ENCODE assay signal across 8 cellular contexts in genomic region chr1:1745651-1746565, GRCh38. TPM values are rescaled to one million over a fixed set of nuclear protein-coding genes. Genes with fewer than 3 reads are reported as not detected.
DNase-seq lines count a peak whose midpoint lies in the region; ATAC-seq and TF ChIP-seq lines count a peak whose summit lies in the region.
"Not testable (repeated sequence)": the region's sequence is repeated elsewhere in the genome, so short reads cannot be mapped to it uniquely, and the experiment has no call there.

No MANE protein-coding gene starts in this region.

- 0% methylated on average over 8 to 21 of the region's 101 CpGs for WGBS in ectodermal cell, 2 experiments

- intact Hi-C loops in lower lobe of right lung (cut with DNase I): not testable (repeated sequence)

- not testable (repeated sequence) for H3K4me1 ChIP-seq in BE2C; ectodermal cell (ENCODE audit: control insufficient read depth, insufficient read depth, low read length); lower lobe of right lung

- H3K27ac ChIP-seq in ectodermal cell (ENCODE audit: insufficient read depth, low read depth, low read length, poor library complexity, severe bottlenecking) (peak overlapping the region; percentile 95), lower lobe of right lung (peak overlapping the region; percentile 90)

- DNase-seq in BE2C: peak; percentile 52
- DNase-seq in NOMO-1 (lab: John Stamatoyannopoulos, UW; ENCODE audit: unreplicated experiment in 2 of 2): peak; percentile 55 to 59
- peak; percentile 27 for DNase-seq in activated CD8-positive, alpha-beta memory T cell treated with anti-CD3 and anti-CD28 coated beads, Interleukin-2, amount 50 U/mL, for 1 hour (ENCODE audit: extremely low read depth)
- peak; percentile 95 for DNase-seq in lower lobe of right lung
- peak; percentile 89 for DNase-seq in stimulated activated CD4-positive, alpha-beta T cell treated with anti-CD3 and anti-CD28 coated beads, Interleukin-4, amount 100 ng/mL, for 1 hour

- H3K9me3 ChIP-seq in BE2C; ectodermal cell (ENCODE audit: control insufficient read depth, low read length); lower lobe of right lung: not testable (repeated sequence)

- not testable (repeated sequence) for H3K36me3 ChIP-seq in BE2C; ectodermal cell (ENCODE audit: control insufficient read depth, insufficient read depth, low read length); lower lobe of right lung

- ATAC-seq in GM19452 (IDR thresholded peaks at IDR 0.05; ENCODE audit: unreplicated experiment) (peak; percentile 66), HG03457 (IDR thresholded peaks at IDR 0.05; ENCODE audit: unreplicated experiment) (peak; percentile 47), lower lobe of right lung (peak; percentile 96 to 98)

- not testable (repeated sequence) for TF ChIP-seq CTCF in BE2C (IDR thresholded peaks at IDR 0.05; ENCODE audit: low read depth, low read length); lower lobe of right lung (IDR thresholded peaks at IDR 0.05)

- H3K27me3 ChIP-seq in BE2C; ectodermal cell (ENCODE audit: control insufficient read depth, insufficient read depth, low read length, poor library complexity, severe bottlenecking); lower lobe of right lung (ENCODE audit: low read depth): not testable (repeated sequence)

- not testable (repeated sequence) for H3K4me3 ChIP-seq in BE2C (ENCODE audit: low read depth, low read length)
- H3K4me3 ChIP-seq in ectodermal cell (ENCODE audit: insufficient read depth, low read depth, low read length) (peak overlapping the region; percentile 22), lower lobe of right lung (peak overlapping the region; percentile 56)

RNA-seq across cellular contexts. Expression of gene CDK11A, which starts 21.8 kb away (rescaled TPM):
- polyA plus RNA-seq in BE2C (2012; ENCODE audit: insufficient read depth, insufficient read length, low read depth): 221 TPM
- polyA plus RNA-seq in ectodermal cell (2013, experiment 1 of 4): 46.6 TPM
- 40.4 TPM for polyA plus RNA-seq in ectodermal cell (2013, experiment 2 of 4)
- polyA plus RNA-seq in ectodermal cell (2013, experiment 3 of 4): 37.0 TPM
- 48.1 TPM for polyA plus RNA-seq in ectodermal cell (2013, experiment 4 of 4)
- 56.1 TPM for total RNA-seq in lower lobe of right lung

RNA-seq across cellular contexts. Expression of gene NADK, which starts 32.4 kb away (rescaled TPM):
- polyA plus RNA-seq in BE2C (2012; ENCODE audit: insufficient read depth, insufficient read length, low read depth): 166 TPM
- polyA plus RNA-seq in ectodermal cell (2013, experiment 1 of 4): 72.3 TPM
- 55.4 TPM for polyA plus RNA-seq in ectodermal cell (2013, experiment 2 of 4)
- 47.2 TPM for polyA plus RNA-seq in ectodermal cell (2013, experiment 3 of 4)
- polyA plus RNA-seq in ectodermal cell (2013, experiment 4 of 4): 51.7 TPM
- 133 TPM for total RNA-seq in lower lobe of right lung

RNA-seq across cellular contexts. Expression of gene SLC35E2B, which starts 53.3 kb away (rescaled TPM):
- 34.4 TPM for polyA plus RNA-seq in BE2C (2012; ENCODE audit: insufficient read depth, insufficient read length, low read depth)
- 79.2 TPM for polyA plus RNA-seq in ectodermal cell (2013, experiment 1 of 4)
- 83.1 TPM for polyA plus RNA-seq in ectodermal cell (2013, experiment 2 of 4)
- polyA plus RNA-seq in ectodermal cell (2013, experiment 3 of 4): 65.7 TPM
- 73.6 TPM for polyA plus RNA-seq in ectodermal cell (2013, experiment 4 of 4)
- total RNA-seq in lower lobe of right lung: 52.7 TPM

Comparison
In these comparisons a context has a peak if more than half of its experiments do, and no peak if none do; other contexts are left out.
1. DNase-seq: peak in every context shown above with its lines; median percentile 95 in lower lobe of right lung; 89 in stimulated activated CD4-positive, alpha-beta T cell treated with anti-CD3 and anti-CD28 coated beads, Interleukin-4, amount 100 ng/mL, for 1 hour; 57 in NOMO-1; 52 in BE2C; 27 in activated CD8-positive, alpha-beta memory T cell treated with anti-CD3 and anti-CD28 coated beads, Interleukin-2, amount 50 U/mL, for 1 hour.
2. ATAC-seq: peak in every context shown above with its lines; median percentile 97 in lower lobe of right lung; 66 in GM19452; 47 in HG03457.